Comparison of ENCODE assay signal across 1 cellular context in the genomic region with DNA sequence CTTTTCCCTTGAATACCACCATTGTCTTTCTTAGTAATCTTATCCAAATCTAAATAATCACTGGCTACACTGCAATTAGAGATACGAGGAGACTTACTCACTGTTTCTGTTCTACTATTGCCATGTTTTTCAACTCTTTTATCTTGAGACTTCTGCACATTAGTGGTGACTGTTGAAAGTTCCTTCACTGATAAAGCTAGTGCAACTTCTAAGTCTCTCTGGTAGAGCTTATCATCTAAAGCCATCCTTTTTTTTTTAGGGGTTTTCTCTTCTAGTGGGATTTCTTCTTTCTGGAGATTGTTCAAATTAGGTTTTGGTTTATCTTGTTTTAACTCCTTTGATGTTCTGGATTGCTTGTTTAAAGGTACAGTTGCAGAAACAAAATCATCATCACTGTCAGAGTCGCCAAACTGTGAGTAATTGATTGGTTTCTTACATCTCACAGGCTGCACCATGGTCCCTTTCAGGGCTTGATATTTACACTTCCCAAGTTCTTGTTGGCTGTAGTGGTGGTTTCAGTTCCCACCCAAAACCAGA.
TF ChIP-seq lines count a peak whose summit lies in the region.

No MANE protein-coding gene starts in this region.

TF ChIP-seq in K562, 482 proteins besides CTCF, POLR2A, EP300 and RAD21 (continues in another document):
- TF ChIP-seq MEF2D (tag; conservative IDR thresholded peaks at IDR 0.05; ENCODE audit: low read depth) (no peak), MTA1 (IDR thresholded peaks at IDR 0.05; ENCODE audit: borderline replicate concordance) (peak; percentile 67; the same call in 1 of the 2 replicates), ADNP (tag; IDR thresholded peaks at IDR 0.05) (peak; percentile 57; the same call in 1 of the 2 replicates), MYC (IDR thresholded peaks at IDR 0.05; ENCODE audit: low read depth, low read length) (no peak), MYC (CRISPR knock-in tag; IDR thresholded peaks at IDR 0.05; ENCODE audit: borderline replicate concordance, low read depth) (no peak), POU5F1 (IDR thresholded peaks at IDR 0.05; ENCODE audit: borderline replicate concordance, low read depth, low read length, partially characterized antibody) (no peak), KHSRP (IDR thresholded peaks at IDR 0.05) (peak; percentile 35), YY1 (IDR thresholded peaks at IDR 0.05; ENCODE audit: borderline replicate concordance in 1 of 3, control insufficient read depth in 1 of 3, extremely low read depth in 1 of 3, insufficient read depth in 3 of 3, insufficient read length in 1 of 3, insufficient replicate concordance in 2 of 3, low read depth in 1 of 3, low read length in 2 of 3) (no peak), ZFP30 (CRISPR knock-in tag; IDR thresholded peaks at IDR 0.05; ENCODE audit: borderline replicate concordance) (no peak), YBX1 (IDR thresholded peaks at IDR 0.05) (no peak), GABPA (tag; conservative IDR thresholded peaks at IDR 0.05; ENCODE audit: low read depth) (no peak), CBX1 (IDR thresholded peaks at IDR 0.05; ENCODE audit: low read depth) (no peak), GATAD2B (IDR thresholded peaks at IDR 0.05; ENCODE audit: borderline replicate concordance) (peak; percentile 88), GTF2E2 (tag; IDR thresholded peaks at IDR 0.05) (no peak), PYGO2 (tag; IDR thresholded peaks at IDR 0.05) (no peak), PCBP2 (IDR thresholded peaks at IDR 0.05; ENCODE audit: low read depth, low read length, poor library complexity, severe bottlenecking) (no peak), CEBPG (CRISPR knock-in tag; IDR thresholded peaks at IDR 0.05) (no peak), CEBPG (tag; conservative IDR thresholded peaks at IDR 0.05 in 1 of 2, IDR thresholded peaks at IDR 0.05 in 1 of 2) (no peak), DIDO1 (tag; IDR thresholded peaks at IDR 0.05; ENCODE audit: low read depth) (no peak), KDM4B (IDR thresholded peaks at IDR 0.05; ENCODE audit: borderline replicate concordance in 2 of 2, low read depth in 1 of 2) (no peak), HEY1 (CRISPR knock-in tag; IDR thresholded peaks at IDR 0.05; ENCODE audit: borderline replicate concordance) (no peak), SOX6 (IDR thresholded peaks at IDR 0.05) (peak; percentile 95), ZNF175 (CRISPR knock-in tag; IDR thresholded peaks at IDR 0.05; ENCODE audit: low read depth) (no peak), SMAD3 (CRISPR knock-in tag; conservative IDR thresholded peaks at IDR 0.05) (0 out of 2 replicates have a peak, but pooled peaks have one; percentile 32), TAL1 (IDR thresholded peaks at IDR 0.05) (peak; percentile 92), TOE1 (IDR thresholded peaks at IDR 0.05; ENCODE audit: borderline replicate concordance) (no peak), TOE1 (CRISPR knock-in tag; IDR thresholded peaks at IDR 0.05; ENCODE audit: borderline replicate concordance, low read depth) (no peak), BHLHE40 (IDR thresholded peaks at IDR 0.05; ENCODE audit: low read length) (no peak), THRAP3 (IDR thresholded peaks at IDR 0.05; ENCODE audit: borderline replicate concordance) (no peak), LCOR (CRISPR knock-in tag; IDR thresholded peaks at IDR 0.05) (no peak), FUS (optimal IDR thresholded peaks at IDR 0.05; ENCODE audit: low read depth, low read length) (no peak), LEF1 (IDR thresholded peaks at IDR 0.05) (peak; percentile 94), TBL1XR1 (IDR thresholded peaks at IDR 0.05; ENCODE audit: low read length in 2 of 2) (peak in 1 of 2 experiments; percentile 60; a peak in 2 of 4 replicates), MAFK (IDR thresholded peaks at IDR 0.05; ENCODE audit: low read length) (no peak), NRF1 (conservative IDR thresholded peaks at IDR 0.05 in 1 of 2, IDR thresholded peaks at IDR 0.05 in 1 of 2) (no peak), JUNB (CRISPR knock-in tag; conservative IDR thresholded peaks at IDR 0.05) (no peak), XRCC5 (IDR thresholded peaks at IDR 0.05; ENCODE audit: low read depth, low read length) (no peak), ZNF354B (CRISPR knock-in tag; IDR thresholded peaks at IDR 0.05) (no peak), ARNT (IDR thresholded peaks at IDR 0.05) (peak; percentile 54 to 99; a peak in 2 of 4 replicates), MED1 (CRISPR knock-in tag; IDR thresholded peaks at IDR 0.05; ENCODE audit: borderline replicate concordance) (no peak), ZBED1 (IDR thresholded peaks at IDR 0.05) (no peak), TCF7 (IDR thresholded peaks at IDR 0.05; ENCODE audit: borderline replicate concordance) (0 out of 2 replicates have a peak, but pooled peaks have one; percentile 77), ZNF644 (tag; IDR thresholded peaks at IDR 0.05; ENCODE audit: low read depth) (peak; percentile 87), ZNF699 (CRISPR knock-in tag; IDR thresholded peaks at IDR 0.05; ENCODE audit: insufficient replicate concordance) (no peak), MTF1 (CRISPR knock-in tag; IDR thresholded peaks at IDR 0.05; ENCODE audit: borderline replicate concordance) (no peak), FOXJ2 (tag; IDR thresholded peaks at IDR 0.05) (no peak), HNRNPL (IDR thresholded peaks at IDR 0.05; ENCODE audit: low read depth, low read length) (no peak), HMG20A (CRISPR knock-in tag; conservative IDR thresholded peaks at IDR 0.05) (no peak)
- TF ChIP-seq, protein P1, sequence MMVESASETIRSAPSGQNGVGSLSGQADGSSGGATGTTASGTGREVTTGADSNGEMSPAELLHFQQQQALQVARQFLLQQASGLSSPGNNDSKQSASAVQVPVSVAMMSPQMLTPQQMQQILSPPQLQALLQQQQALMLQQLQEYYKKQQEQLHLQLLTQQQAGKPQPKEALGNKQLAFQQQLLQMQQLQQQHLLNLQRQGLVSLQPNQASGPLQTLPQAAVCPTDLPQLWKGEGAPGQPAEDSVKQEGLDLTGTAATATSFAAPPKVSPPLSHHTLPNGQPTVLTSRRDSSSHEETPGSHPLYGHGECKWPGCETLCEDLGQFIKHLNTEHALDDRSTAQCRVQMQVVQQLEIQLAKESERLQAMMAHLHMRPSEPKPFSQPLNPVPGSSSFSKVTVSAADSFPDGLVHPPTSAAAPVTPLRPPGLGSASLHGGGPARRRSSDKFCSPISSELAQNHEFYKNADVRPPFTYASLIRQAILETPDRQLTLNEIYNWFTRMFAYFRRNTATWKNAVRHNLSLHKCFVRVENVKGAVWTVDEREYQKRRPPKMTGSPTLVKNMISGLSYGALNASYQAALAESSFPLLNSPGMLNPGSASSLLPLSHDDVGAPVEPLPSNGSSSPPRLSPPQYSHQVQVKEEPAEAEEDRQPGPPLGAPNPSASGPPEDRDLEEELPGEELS (CRISPR knock-in tag; IDR thresholded peaks at IDR 0.05; ENCODE audit: borderline replicate concordance): no peak
- TF ChIP-seq, protein P2, sequence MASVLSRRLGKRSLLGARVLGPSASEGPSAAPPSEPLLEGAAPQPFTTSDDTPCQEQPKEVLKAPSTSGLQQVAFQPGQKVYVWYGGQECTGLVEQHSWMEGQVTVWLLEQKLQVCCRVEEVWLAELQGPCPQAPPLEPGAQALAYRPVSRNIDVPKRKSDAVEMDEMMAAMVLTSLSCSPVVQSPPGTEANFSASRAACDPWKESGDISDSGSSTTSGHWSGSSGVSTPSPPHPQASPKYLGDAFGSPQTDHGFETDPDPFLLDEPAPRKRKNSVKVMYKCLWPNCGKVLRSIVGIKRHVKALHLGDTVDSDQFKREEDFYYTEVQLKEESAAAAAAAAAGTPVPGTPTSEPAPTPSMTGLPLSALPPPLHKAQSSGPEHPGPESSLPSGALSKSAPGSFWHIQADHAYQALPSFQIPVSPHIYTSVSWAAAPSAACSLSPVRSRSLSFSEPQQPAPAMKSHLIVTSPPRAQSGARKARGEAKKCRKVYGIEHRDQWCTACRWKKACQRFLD (CRISPR knock-in tag; IDR thresholded peaks at IDR 0.05): peak; percentile 34; the same call in 1 of the 2 replicates
- TF ChIP-seq, protein P3, sequence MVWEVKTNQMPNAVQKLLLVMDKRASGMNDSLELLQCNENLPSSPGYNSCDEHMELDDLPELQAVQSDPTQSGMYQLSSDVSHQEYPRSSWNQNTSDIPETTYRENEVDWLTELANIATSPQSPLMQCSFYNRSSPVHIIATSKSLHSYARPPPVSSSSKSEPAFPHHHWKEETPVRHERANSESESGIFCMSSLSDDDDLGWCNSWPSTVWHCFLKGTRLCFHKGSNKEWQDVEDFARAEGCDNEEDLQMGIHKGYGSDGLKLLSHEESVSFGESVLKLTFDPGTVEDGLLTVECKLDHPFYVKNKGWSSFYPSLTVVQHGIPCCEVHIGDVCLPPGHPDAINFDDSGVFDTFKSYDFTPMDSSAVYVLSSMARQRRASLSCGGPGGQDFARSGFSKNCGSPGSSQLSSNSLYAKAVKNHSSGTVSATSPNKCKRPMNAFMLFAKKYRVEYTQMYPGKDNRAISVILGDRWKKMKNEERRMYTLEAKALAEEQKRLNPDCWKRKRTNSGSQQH (CRISPR knock-in tag; IDR thresholded peaks at IDR 0.05): no peak
- TF ChIP-seq, protein P4, sequence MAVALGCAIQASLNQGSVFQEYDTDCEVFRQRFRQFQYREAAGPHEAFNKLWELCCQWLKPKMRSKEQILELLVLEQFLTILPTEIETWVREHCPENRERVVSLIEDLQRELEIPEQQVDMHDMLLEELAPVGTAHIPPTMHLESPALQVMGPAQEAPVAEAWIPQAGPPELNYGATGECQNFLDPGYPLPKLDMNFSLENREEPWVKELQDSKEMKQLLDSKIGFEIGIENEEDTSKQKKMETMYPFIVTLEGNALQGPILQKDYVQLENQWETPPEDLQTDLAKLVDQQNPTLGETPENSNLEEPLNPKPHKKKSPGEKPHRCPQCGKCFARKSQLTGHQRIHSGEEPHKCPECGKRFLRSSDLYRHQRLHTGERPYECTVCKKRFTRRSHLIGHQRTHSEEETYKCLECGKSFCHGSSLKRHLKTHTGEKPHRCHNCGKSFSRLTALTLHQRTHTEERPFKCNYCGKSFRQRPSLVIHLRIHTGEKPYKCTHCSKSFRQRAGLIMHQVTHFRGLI (CRISPR knock-in tag; IDR thresholded peaks at IDR 0.05): no peak
- TF ChIP-seq, protein P5, sequence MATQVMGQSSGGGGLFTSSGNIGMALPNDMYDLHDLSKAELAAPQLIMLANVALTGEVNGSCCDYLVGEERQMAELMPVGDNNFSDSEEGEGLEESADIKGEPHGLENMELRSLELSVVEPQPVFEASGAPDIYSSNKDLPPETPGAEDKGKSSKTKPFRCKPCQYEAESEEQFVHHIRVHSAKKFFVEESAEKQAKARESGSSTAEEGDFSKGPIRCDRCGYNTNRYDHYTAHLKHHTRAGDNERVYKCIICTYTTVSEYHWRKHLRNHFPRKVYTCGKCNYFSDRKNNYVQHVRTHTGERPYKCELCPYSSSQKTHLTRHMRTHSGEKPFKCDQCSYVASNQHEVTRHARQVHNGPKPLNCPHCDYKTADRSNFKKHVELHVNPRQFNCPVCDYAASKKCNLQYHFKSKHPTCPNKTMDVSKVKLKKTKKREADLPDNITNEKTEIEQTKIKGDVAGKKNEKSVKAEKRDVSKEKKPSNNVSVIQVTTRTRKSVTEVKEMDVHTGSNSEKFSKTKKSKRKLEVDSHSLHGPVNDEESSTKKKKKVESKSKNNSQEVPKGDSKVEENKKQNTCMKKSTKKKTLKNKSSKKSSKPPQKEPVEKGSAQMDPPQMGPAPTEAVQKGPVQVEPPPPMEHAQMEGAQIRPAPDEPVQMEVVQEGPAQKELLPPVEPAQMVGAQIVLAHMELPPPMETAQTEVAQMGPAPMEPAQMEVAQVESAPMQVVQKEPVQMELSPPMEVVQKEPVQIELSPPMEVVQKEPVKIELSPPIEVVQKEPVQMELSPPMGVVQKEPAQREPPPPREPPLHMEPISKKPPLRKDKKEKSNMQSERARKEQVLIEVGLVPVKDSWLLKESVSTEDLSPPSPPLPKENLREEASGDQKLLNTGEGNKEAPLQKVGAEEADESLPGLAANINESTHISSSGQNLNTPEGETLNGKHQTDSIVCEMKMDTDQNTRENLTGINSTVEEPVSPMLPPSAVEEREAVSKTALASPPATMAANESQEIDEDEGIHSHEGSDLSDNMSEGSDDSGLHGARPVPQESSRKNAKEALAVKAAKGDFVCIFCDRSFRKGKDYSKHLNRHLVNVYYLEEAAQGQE (CRISPR knock-in tag; IDR thresholded peaks at IDR 0.05; ENCODE audit: low read depth): no peak
